ENCODE assay signal across 16 cellular contexts in the genomic region with DNA sequence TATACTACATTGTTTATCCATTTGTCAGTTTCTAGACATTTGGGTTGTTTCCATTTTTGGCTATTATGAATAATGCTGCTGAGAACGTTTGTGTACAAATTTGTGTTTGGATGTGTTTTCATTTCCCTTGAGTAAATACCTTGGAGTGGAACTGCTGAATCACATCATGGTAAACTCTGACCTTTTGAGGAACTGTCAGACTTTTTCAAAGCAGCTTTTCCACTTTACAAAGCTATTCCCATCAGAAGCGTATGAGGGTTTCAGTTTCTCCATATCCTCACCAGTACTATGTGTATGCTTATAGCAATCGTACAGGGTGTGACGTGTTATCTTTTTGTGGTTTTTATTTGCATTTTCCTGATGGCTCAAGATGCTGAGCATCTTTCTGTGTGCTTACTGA.
DNase-seq lines count a peak whose midpoint lies in the region; ATAC-seq and TF ChIP-seq lines count a peak whose summit lies in the region.
"Had no signal": no experiment of that assay in that cellular context is flagged by ENCODE, and none has a peak within 500 bp of the region (broad histone marks: within the 10 kb centered on the region; RNA-seq: fewer than 3 reads in every experiment).

No MANE protein-coding gene starts in this region.

- intact Hi-C loops in Caco-2 (cut with micrococcal nuclease; ENCODE audit: unreplicated experiment), result no loop called here

- no peak overlapping the region for H3K4ac ChIP-seq in mesendoderm (ENCODE audit: low read depth, low read length)

- H3K9me3 ChIP-seq in Caco-2, result no peaks in the 10 kb centered on the region
- H3K9me3 ChIP-seq: SJCRH30, stomach had no signal

- no CpG with 5 or more reads among the region's 4 CpGs for WGBS in mesendoderm (ENCODE audit: extremely low coverage, insufficient coverage, low lambda C conversion rate)

- no peaks in the 10 kb centered on the region for H3K9me3 Mint-ChIP-seq in Caco-2 (ENCODE audit: unreplicated experiment)
- H3K9me3 Mint-ChIP-seq: CD4-positive, CD25-positive, alpha-beta regulatory T cell; mesothelial cell of epicardium had no signal

- no peak overlapping the region for H3K18ac ChIP-seq in mesendoderm (ENCODE audit: low read length)

- H4K8ac ChIP-seq in mesendoderm (ENCODE audit: low read depth, low read length), result no peak overlapping the region

- H3K23ac ChIP-seq in mesendoderm (ENCODE audit: low read length), result no peak overlapping the region

- TF ChIP-seq CTCF in brain microvascular endothelial cell (IDR thresholded peaks at IDR 0.05; ENCODE audit: low read depth, low read length, missing control alignments), result no peak
- no peak for TF ChIP-seq CTCF in Caco-2 (IDR thresholded peaks at IDR 0.05; ENCODE audit: insufficient read depth in 1 of 2, low read depth in 1 of 2, low read length in 1 of 2, severe bottlenecking in 1 of 2, unreplicated experiment in 1 of 2)

- no peak overlapping the region for H3K4me2 ChIP-seq in mesendoderm (ENCODE audit: low read length)

- H3K4me1 Mint-ChIP-seq in Caco-2 (ENCODE audit: low read depth, unreplicated experiment), result peaks cover 16% of the 10 kb centered on the region
- H3K4me1 Mint-ChIP-seq: CD4-positive, CD25-positive, alpha-beta regulatory T cell had no signal

- no peak overlapping the region for H3K56ac ChIP-seq in mesendoderm (ENCODE audit: low read length)

- H3K27ac Mint-ChIP-seq in Caco-2 (ENCODE audit: unreplicated experiment), result no peak overlapping the region
- H3K27ac Mint-ChIP-seq: CD4-positive, CD25-positive, alpha-beta regulatory T cell; mesothelial cell of epicardium had no signal

- H3K27me3 ChIP-seq in brain microvascular endothelial cell (replicated peaks) (no peaks in the 10 kb centered on the region), mesendoderm (ENCODE audit: insufficient read depth, low read length, poor library complexity) (no peaks in the 10 kb centered on the region), Caco-2 (replicated peaks; ENCODE audit: control insufficient read depth, insufficient read depth, low read length) (no peaks in the 10 kb centered on the region)
- H3K27me3 ChIP-seq: SJCRH30, stomach had no signal

- no TSS peak for BruUV-seq in Caco-2 (replicated peaks; lab: Mats Ljungman, UMichigan)

- POLR2A ChIA-PET in Caco-2 (lab: Charles Lee), result no interaction called here

- H3K79me2 ChIP-seq in mesendoderm (ENCODE audit: control insufficient read depth, insufficient read depth, low read length), result no peaks in the 10 kb centered on the region

- H4K5ac ChIP-seq in mesendoderm (ENCODE audit: low read length), result no peak overlapping the region

- CTCF ChIA-PET in Caco-2 (lab: Charles Lee), result interaction anchor here (1.1 kb wide), 1 partner anchor 498 kb away, joined by 3 read pairs; no protein-coding TSS in a partner anchor

- no peak overlapping the region for H2BK5ac ChIP-seq in mesendoderm (ENCODE audit: low read length)

- H3K4me1 ChIP-seq in mesendoderm (ENCODE audit: control insufficient read depth, low read depth, low read length) (no peaks in the 10 kb centered on the region), Caco-2 (peaks cover 23% of the 10 kb centered on the region)
- H3K4me1 ChIP-seq: SJCRH30 had no signal

- no peak overlapping the region for H3K9ac ChIP-seq in mesendoderm (ENCODE audit: low read length)

- peak; percentile 18 for DNase-seq in HT-29 (ENCODE audit: low spot score)
- peak; percentile 55 for DNase-seq in brain microvascular endothelial cell
- peak; percentile 14 for DNase-seq in non-pigmented ciliary epithelial cell (ENCODE audit: low read depth)
- DNase-seq in NAMALWA (ENCODE audit: low spot score), result no peak
- no peak for DNase-seq in mesendoderm
- DNase-seq in NCI-H1694 treated with DMSO at 0.1 percent for 48 hours (lab: John Stamatoyannopoulos, UW), result no peak
- DNase-seq in Caco-2, result no peak
- DNase-seq: amniotic stem cell; CD4-positive, CD25-positive, alpha-beta regulatory T cell; NCI-H510A; posterior cingulate gyrus; SJCRH30; stimulated activated CD4-positive, alpha-beta T cell treated with anti-CD3 and anti-CD28 coated beads, Interleukin-4, amount 100 ng/mL, for 4 hours; stomach had no signal

- no peak overlapping the region for H2AK5ac ChIP-seq in mesendoderm (ENCODE audit: low read length)

- no peak overlapping the region for H3K4me3 ChIP-seq in brain microvascular endothelial cell (ENCODE audit: low read depth, low read length)
- no peak overlapping the region for H3K4me3 ChIP-seq in mesendoderm (ENCODE audit: low read length)
- H3K4me3 ChIP-seq in Caco-2 (ENCODE audit: low read depth, low read length), result no peak overlapping the region
- H3K4me3 ChIP-seq: SJCRH30, stomach had no signal

- no peak overlapping the region for H2BK120ac ChIP-seq in mesendoderm (ENCODE audit: low read depth, low read length)

- no peak overlapping the region for H2BK15ac ChIP-seq in mesendoderm (replicated peaks; ENCODE audit: low read depth)

- H3K36me3 ChIP-seq in brain microvascular endothelial cell (replicated peaks), result no peaks in the 10 kb centered on the region
- no peaks in the 10 kb centered on the region for H3K36me3 ChIP-seq in mesendoderm (ENCODE audit: control insufficient read depth, insufficient read depth, low read length)
- no peaks in the 10 kb centered on the region for H3K36me3 ChIP-seq in Caco-2 (ENCODE audit: control insufficient read depth, insufficient read depth, low read length)
- H3K36me3 ChIP-seq: SJCRH30 had no signal

- H3K27me3 Mint-ChIP-seq in Caco-2 (ENCODE audit: insufficient read depth, unreplicated experiment), result no peaks in the 10 kb centered on the region

- peak overlapping the region; percentile 37 for H3K27ac ChIP-seq in brain microvascular endothelial cell
- H3K27ac ChIP-seq in mesendoderm (ENCODE audit: low read depth, low read length), result no peak overlapping the region
- H3K27ac ChIP-seq: SJCRH30, stomach had no signal

- H3K79me1 ChIP-seq in mesendoderm (ENCODE audit: low read length), result no peaks in the 10 kb centered on the region

- no peak overlapping the region for H3K4me3 Mint-ChIP-seq in Caco-2 (ENCODE audit: unreplicated experiment)
- H3K4me3 Mint-ChIP-seq: CD4-positive, CD25-positive, alpha-beta regulatory T cell; mesothelial cell of epicardium had no signal

- peaks cover 8% of the 10 kb centered on the region for H3K36me3 Mint-ChIP-seq in Caco-2 (ENCODE audit: insufficient read depth, unreplicated experiment)
- H3K36me3 Mint-ChIP-seq: CD4-positive, CD25-positive, alpha-beta regulatory T cell had no signal

- ATAC-seq in GM18867 (IDR thresholded peaks at IDR 0.05; ENCODE audit: unreplicated experiment), result peak; percentile 67

- in situ Hi-C loops in brain microvascular endothelial cell (cut with HindIII; ENCODE audit: low pct_ligation_motif_present, low sequenced_read_pairs), result no loop called here

Comparison
In these comparisons a context has a peak if more than half of its experiments do, and no peak if none do; other contexts are left out.
1. DNase-seq: peak in HT-29 (single experiment), brain microvascular endothelial cell (single experiment) and non-pigmented ciliary epithelial cell (single experiment); none in NAMALWA (single experiment), mesendoderm (single experiment), NCI-H1694 treated with DMSO at 0.1 percent for 48 hours (single experiment) and Caco-2 (0 of 2).